ENCODE assay signal across 8 cellular contexts in genomic region chr11:49526240-49526829, GRCh38.
DNase-seq lines count a peak whose midpoint lies in the region; ATAC-seq, FAIRE-seq and TF ChIP-seq lines count a peak whose summit lies in the region.
"Not testable (repeated sequence)": the region's sequence is repeated elsewhere in the genome, so short reads cannot be mapped to it uniquely, and the experiment has no call there.

No MANE protein-coding gene starts in this region.

- CTCF ChIA-PET in activated CD4-positive, alpha-beta T cell treated with anti-CD3 and anti-CD28 coated beads, Interleukin-2, amount 10 ng/mL, durations not matched to agents 7 days and 5 days (lab: Charles Lee): not testable (repeated sequence)

- not testable (repeated sequence) for H3K27me3 Mint-ChIP-seq in activated CD4-positive, alpha-beta T cell treated with anti-CD3 and anti-CD28 coated beads, Interleukin-2, amount 10 ng/mL, durations not matched to agents 7 days and 5 days; mesothelial cell of epicardium (ENCODE audit: low read depth)

- FAIRE-seq in urothelium cell line (lab: Jason Lieb, UNC): peak; percentile 89

- not testable (repeated sequence) for H3K9me3 Mint-ChIP-seq in activated CD4-positive, alpha-beta T cell treated with anti-CD3 and anti-CD28 coated beads, Interleukin-2, amount 10 ng/mL, durations not matched to agents 7 days and 5 days; mesothelial cell of epicardium

- not testable (repeated sequence) for H3K4me1 Mint-ChIP-seq in activated CD4-positive, alpha-beta T cell treated with anti-CD3 and anti-CD28 coated beads, Interleukin-2, amount 10 ng/mL, durations not matched to agents 7 days and 5 days; mesothelial cell of epicardium

- H3K36me3 Mint-ChIP-seq in activated CD4-positive, alpha-beta T cell treated with anti-CD3 and anti-CD28 coated beads, Interleukin-2, amount 10 ng/mL, durations not matched to agents 7 days and 5 days (ENCODE audit: low read depth); mesothelial cell of epicardium: not testable (repeated sequence)

- DNase-seq in GM03348 (ENCODE audit: low spot score) (peak; percentile 1), NCI-H2171 treated with DMSO at 0.1 percent for 48 hours (lab: John Stamatoyannopoulos, UW) (peak; percentile 29), fibroblast of the conjunctiva (ENCODE audit: low read depth) (peak; percentile 0), urothelium cell line (ENCODE audit: low spot score) (peak; percentile 11)
- peak; percentile 7 for DNase-seq in activated CD4-positive, alpha-beta T cell treated with anti-CD3 and anti-CD28 coated beads, Interleukin-2, amount 10 ng/mL, durations not matched to agents 7 days and 5 days
- not testable (repeated sequence) for DNase-seq in mesothelial cell of epicardium (ENCODE audit: low spot score in 2 of 2, unreplicated experiment in 2 of 2)

- peak; percentile 68 for TF ChIP-seq CTCF in mesothelial cell of epicardium (IDR thresholded peaks at IDR 0.05; ENCODE audit: unreplicated experiment)

- H3K27ac Mint-ChIP-seq in activated CD4-positive, alpha-beta T cell treated with anti-CD3 and anti-CD28 coated beads, Interleukin-2, amount 10 ng/mL, durations not matched to agents 7 days and 5 days; mesothelial cell of epicardium: not testable (repeated sequence)

- not testable (repeated sequence) for H3K4me3 Mint-ChIP-seq in activated CD4-positive, alpha-beta T cell treated with anti-CD3 and anti-CD28 coated beads, Interleukin-2, amount 10 ng/mL, durations not matched to agents 7 days and 5 days; mesothelial cell of epicardium

- POLR2A ChIA-PET in activated CD4-positive, alpha-beta T cell treated with anti-CD3 and anti-CD28 coated beads, Interleukin-2, amount 10 ng/mL, durations not matched to agents 7 days and 5 days (lab: Charles Lee): not testable (repeated sequence)

- ATAC-seq in GM21423 (IDR thresholded peaks at IDR 0.05; ENCODE audit: unreplicated experiment) (peak; percentile 87), HG03159 (IDR thresholded peaks at IDR 0.05; ENCODE audit: unreplicated experiment) (peak; percentile 95)
